Comparison of ENCODE assay signal across 16 cellular contexts in the genomic region with DNA sequence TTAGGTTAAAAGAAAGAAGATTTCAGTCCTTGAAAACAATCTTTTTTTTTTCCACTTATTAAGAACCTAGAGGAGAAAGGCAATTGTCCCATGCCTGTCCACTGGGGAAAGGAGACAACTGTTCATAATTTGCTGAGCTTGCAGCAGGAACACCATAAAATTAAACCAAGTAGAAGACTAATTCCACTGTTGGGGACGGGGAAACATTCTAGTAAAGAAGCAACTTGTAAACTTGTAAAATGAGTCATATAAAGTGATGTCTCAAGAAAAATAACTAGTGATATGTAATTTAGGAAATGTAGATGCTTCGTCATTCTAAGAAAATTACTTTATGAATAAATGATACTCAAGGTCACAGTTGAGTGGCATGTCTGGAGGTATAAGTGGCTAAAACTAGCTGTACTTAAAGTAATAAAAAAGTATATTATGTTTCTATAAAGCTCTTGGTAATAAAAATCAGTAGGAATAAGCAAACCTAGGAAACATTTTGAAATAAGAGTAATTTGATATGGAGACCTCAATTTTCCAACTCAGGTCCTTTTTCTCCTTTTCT.
A peak's percentile ranks its signal among the peaks of the same experiment; 100 is the strongest.
DNase-seq lines count a peak whose midpoint lies in the region; ATAC-seq and TF ChIP-seq lines count a peak whose summit lies in the region.
"Had no signal": no experiment of that assay in that cellular context is flagged by ENCODE, and none has a peak within 500 bp of the region (broad histone marks: within the 10 kb centered on the region; RNA-seq: fewer than 3 reads in every experiment).

No MANE protein-coding gene starts in this region.

- H3K4ac ChIP-seq in trophoblast cell (ENCODE audit: low read depth, low read length) = no peak overlapping the region

- intact Hi-C loops in PC-3 (cut with micrococcal nuclease) = no loop called here
- intact Hi-C loops in activated CD4-positive, alpha-beta T cell treated with anti-CD3 and anti-CD28 coated beads, Interleukin-2, amount 10 ng/mL, durations not matched to agents 24 days and 14 days (cut with micrococcal nuclease) = no loop called here

- no peak overlapping the region for H3K4me3 Mint-ChIP-seq in activated CD4-positive, alpha-beta T cell treated with anti-CD3 and anti-CD28 coated beads, Interleukin-2, amount 10 ng/mL, durations not matched to agents 24 days and 14 days
- H3K4me3 Mint-ChIP-seq: CD4-positive, alpha-beta memory T cell; H9 had no signal

- no peaks in the 10 kb centered on the region for H3K27me3 Mint-ChIP-seq in activated CD4-positive, alpha-beta T cell treated with anti-CD3 and anti-CD28 coated beads, Interleukin-2, amount 10 ng/mL, durations not matched to agents 24 days and 14 days

- H3K9ac ChIP-seq in PC-3 (ENCODE audit: low read length) (no peak overlapping the region), trophoblast cell (ENCODE audit: low read length) (no peak overlapping the region)

- TF ChIP-seq CTCF in PC-3 (conservative IDR thresholded peaks at IDR 0.05; ENCODE audit: low read depth, low read length) = no peak
- TF ChIP-seq CTCF in hepatocyte (IDR thresholded peaks at IDR 0.05; ENCODE audit: poor library complexity) = no peak

- H3K9me3 Mint-ChIP-seq in activated CD4-positive, alpha-beta T cell treated with anti-CD3 and anti-CD28 coated beads, Interleukin-2, amount 10 ng/mL, durations not matched to agents 24 days and 14 days = no peaks in the 10 kb centered on the region

- no peak overlapping the region for H4K8ac ChIP-seq in trophoblast cell (ENCODE audit: low read depth, low read length)

- no peaks in the 10 kb centered on the region for H3K36me3 Mint-ChIP-seq in activated CD4-positive, alpha-beta T cell treated with anti-CD3 and anti-CD28 coated beads, Interleukin-2, amount 10 ng/mL, durations not matched to agents 24 days and 14 days (ENCODE audit: low read depth)
- H3K36me3 Mint-ChIP-seq: CD4-positive, alpha-beta memory T cell had no signal

- H3K18ac ChIP-seq in trophoblast cell (ENCODE audit: low read length) = no peak overlapping the region

- H3K4me1 ChIP-seq in PC-3 (ENCODE audit: insufficient read depth, low read length) (peaks cover 11% of the 10 kb centered on the region; the same call in 1 of the 2 replicates), hepatocyte (ENCODE audit: insufficient read depth) (no peaks in the 10 kb centered on the region), trophoblast cell (ENCODE audit: control insufficient read depth in 1 of 2, insufficient read depth in 2 of 2, low read length in 2 of 2) (peaks cover 12 to 25% of the 10 kb centered on the region in 2 experiments)
- H3K4me1 ChIP-seq: BE2C had no signal

- H3K9me2 ChIP-seq in PC-3 (replicated peaks; ENCODE audit: low read length) (no peaks in the 10 kb centered on the region), hepatocyte (replicated peaks; ENCODE audit: insufficient read depth) (no peaks in the 10 kb centered on the region)

- H3K27me3 ChIP-seq in PC-3 (ENCODE audit: low read length) = no peaks in the 10 kb centered on the region
- no peaks in the 10 kb centered on the region for H3K27me3 ChIP-seq in hepatocyte
- no peaks in the 10 kb centered on the region for H3K27me3 ChIP-seq in trophoblast cell (ENCODE audit: insufficient read depth, low read length)
- H3K27me3 ChIP-seq: BE2C had no signal

- H3K4me3 ChIP-seq in PC-3 (ENCODE audit: low read length) (no peak overlapping the region), hepatocyte (no peak overlapping the region), trophoblast cell (ENCODE audit: low read depth, low read length) (no peak overlapping the region)

- no peak overlapping the region for H4K12ac ChIP-seq in trophoblast cell (ENCODE audit: low read depth, low read length)

- H3K9me3 ChIP-seq in PC-3 (ENCODE audit: low read length) = no peaks in the 10 kb centered on the region
- no peaks in the 10 kb centered on the region for H3K9me3 ChIP-seq in hepatocyte (ENCODE audit: low read depth)
- H3K9me3 ChIP-seq in trophoblast cell (ENCODE audit: insufficient read depth, low read depth, low read length) = no peaks in the 10 kb centered on the region
- H3K9me3 ChIP-seq: BE2C had no signal

- H2BK120ac ChIP-seq in trophoblast cell (ENCODE audit: insufficient read depth, low read length, poor library complexity) = peak overlapping the region; percentile 76

- DNase-seq in AG20443 (ENCODE audit: low spot score) (peak; percentile 6), PC-3 (peak; percentile 57), hepatocyte (ENCODE audit: low spot score) (no peak), trophoblast cell (no peak), SIG-M5 (lab: John Stamatoyannopoulos, UW) (no peak)
- no peak for DNase-seq in activated CD4-positive, alpha-beta T cell treated with anti-CD3 and anti-CD28 coated beads, Interleukin-2, amount 10 ng/mL, durations not matched to agents 24 days and 14 days
- DNase-seq: BE2C; CD4-positive, alpha-beta memory T cell; DMS79 treated with DMSO at 0.1 percent for 48 hours; H9; NCI-H1105; NCI-H187; NCI-H2171 treated with DMSO at 0.1 percent for 48 hours; NCI-H510A; SHP77 had no signal

- H3K79me2 ChIP-seq in PC-3 (ENCODE audit: low read length) = no peaks in the 10 kb centered on the region
- H3K79me2 ChIP-seq in hepatocyte = no peaks in the 10 kb centered on the region
- no peaks in the 10 kb centered on the region for H3K79me2 ChIP-seq in trophoblast cell (ENCODE audit: control insufficient read depth, insufficient read depth, low read length, poor library complexity)

- H2AK5ac ChIP-seq in trophoblast cell (ENCODE audit: low read length) = no peak overlapping the region

- no TSS peak for BruUV-seq in PC-3 (replicated peaks; lab: Mats Ljungman, UMichigan)

- H3K4me1 Mint-ChIP-seq in activated CD4-positive, alpha-beta T cell treated with anti-CD3 and anti-CD28 coated beads, Interleukin-2, amount 10 ng/mL, durations not matched to agents 24 days and 14 days = no peaks in the 10 kb centered on the region
- H3K4me1 Mint-ChIP-seq: CD4-positive, alpha-beta memory T cell had no signal

- H2AFZ ChIP-seq in PC-3 (ENCODE audit: low read length) (no peak overlapping the region), hepatocyte (no peak overlapping the region), trophoblast cell (ENCODE audit: insufficient read depth, low read length, poor library complexity) (no peak overlapping the region)

- H3K36me3 ChIP-seq in PC-3 (ENCODE audit: low read depth, low read length) = no peaks in the 10 kb centered on the region
- no peaks in the 10 kb centered on the region for H3K36me3 ChIP-seq in hepatocyte (replicated peaks; ENCODE audit: insufficient read depth, low read depth)
- no peaks in the 10 kb centered on the region for H3K36me3 ChIP-seq in trophoblast cell (ENCODE audit: control insufficient read depth in 1 of 2, insufficient read depth in 2 of 2, low read length in 2 of 2)
- H3K36me3 ChIP-seq: BE2C had no signal

- H3K4me2 ChIP-seq in PC-3 (ENCODE audit: low read length) (0 out of 2 replicates have a peak overlapping the region, but pooled peaks have one; percentile 0), hepatocyte (peak overlapping the region; percentile 22), trophoblast cell (ENCODE audit: low read length) (no peak overlapping the region)

- H3K23ac ChIP-seq in trophoblast cell (ENCODE audit: low read length) = no peak overlapping the region

- no peak overlapping the region for H3K27ac ChIP-seq in PC-3 (ENCODE audit: low read length)
- H3K27ac ChIP-seq in hepatocyte = peak overlapping the region; percentile 15
- H3K27ac ChIP-seq in trophoblast cell (ENCODE audit: low read depth, low read length) = peak overlapping the region; percentile 71

- H4K20me1 ChIP-seq in PC-3 (ENCODE audit: low read length) (no peaks in the 10 kb centered on the region), hepatocyte (ENCODE audit: insufficient read depth, poor library complexity, severe bottlenecking) (no peaks in the 10 kb centered on the region)

- H2BK12ac ChIP-seq in trophoblast cell (ENCODE audit: low read length) = no peak overlapping the region

- CTCF ChIA-PET in PC-3 (lab: Charles Lee) = no interaction called here

- H3K27ac Mint-ChIP-seq in activated CD4-positive, alpha-beta T cell treated with anti-CD3 and anti-CD28 coated beads, Interleukin-2, amount 10 ng/mL, durations not matched to agents 24 days and 14 days = no peak overlapping the region
- H3K27ac Mint-ChIP-seq: CD4-positive, alpha-beta memory T cell; H9 had no signal

- H4K91ac ChIP-seq in trophoblast cell (ENCODE audit: low read depth, low read length) = no peak overlapping the region

- 51% methylated on average over 2 of the region's 2 CpGs for WGBS in hepatocyte (ENCODE audit: low lambda C conversion rate, missing lambda C conversion rate)
- no CpG with 5 or more reads among the region's 2 CpGs for WGBS in trophoblast cell (ENCODE audit: extremely low coverage, insufficient coverage, insufficient read length)

- H3K14ac ChIP-seq in trophoblast cell (ENCODE audit: low read length) = no peak overlapping the region

- peak overlapping the region; percentile 76 for H2BK5ac ChIP-seq in trophoblast cell (ENCODE audit: low read depth, low read length, poor library complexity)

- ATAC-seq in PC-3 (peak; percentile 67), GM19452 (IDR thresholded peaks at IDR 0.05; ENCODE audit: unreplicated experiment) (no peak)

- no peaks in the 10 kb centered on the region for H3F3A ChIP-seq in PC-3 (ENCODE audit: low read length, unreplicated experiment)

- POLR2A ChIA-PET in PC-3 (lab: Charles Lee; ENCODE audit: unreplicated experiment) = no interaction called here

- peaks cover 14% of the 10 kb centered on the region for H3K79me1 ChIP-seq in trophoblast cell (ENCODE audit: low read length)

Comparison
In these comparisons a context has a peak if more than half of its experiments do, and no peak if none do; other contexts are left out.
1. DNase-seq: peak in AG20443 (single experiment) and PC-3 (single experiment); none in hepatocyte (single experiment), trophoblast cell (0 of 2), SIG-M5 (single experiment) and activated CD4-positive, alpha-beta T cell treated with anti-CD3 and anti-CD28 coated beads, Interleukin-2, amount 10 ng/mL, durations not matched to agents 24 days and 14 days (single experiment).